ENCODE assay signal across 30 cellular contexts in the genomic region with DNA sequence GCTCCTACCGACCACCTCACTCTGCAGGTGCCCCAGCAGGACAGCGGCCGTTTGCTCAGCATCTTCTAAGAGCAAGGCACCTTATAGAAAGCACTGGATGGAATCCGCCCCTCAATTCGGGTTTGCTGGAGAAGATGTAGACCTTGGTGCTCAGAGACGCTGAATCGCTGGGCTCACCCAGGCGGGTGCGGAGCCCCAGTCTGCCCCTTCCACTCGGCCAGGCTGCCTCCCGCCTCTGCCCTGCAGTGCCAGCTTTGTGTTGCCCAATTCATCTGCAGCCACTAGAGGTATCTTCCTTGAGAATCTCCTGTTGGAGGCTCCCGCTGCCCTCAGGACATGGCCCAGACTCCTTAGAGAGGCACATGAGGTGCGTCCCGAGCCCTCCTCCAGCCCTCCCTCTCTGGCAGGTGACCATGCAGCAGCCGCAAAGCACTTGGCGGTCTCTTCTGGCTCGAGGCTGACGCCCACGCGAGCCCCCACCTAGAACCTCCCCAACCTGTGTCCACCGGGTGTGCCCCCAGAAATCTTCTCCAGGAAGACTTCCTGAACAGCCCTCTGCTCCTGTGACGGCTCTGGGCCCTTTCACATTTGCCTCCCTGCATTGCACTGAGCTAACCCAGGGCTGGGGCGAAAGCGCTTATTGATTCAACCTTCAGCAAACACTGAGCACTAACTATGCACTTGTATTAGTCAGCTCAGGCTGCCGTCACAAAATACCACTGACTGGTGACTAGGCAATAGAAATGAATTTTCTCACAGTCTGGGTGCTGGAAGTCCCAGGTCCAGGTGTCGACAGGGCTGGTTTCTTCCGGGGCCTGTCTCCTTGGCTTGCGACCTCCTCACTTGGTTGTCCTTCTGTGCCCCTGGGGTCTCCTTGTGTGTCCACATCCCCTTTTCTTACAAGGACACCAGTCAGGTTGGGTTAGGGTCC.
DNase-seq lines count a peak whose midpoint lies in the region; ATAC-seq and TF ChIP-seq lines count a peak whose summit lies in the region.
"Had no signal": no experiment of that assay in that cellular context is flagged by ENCODE, and none has a peak within 500 bp of the region (broad histone marks: within the 10 kb centered on the region; RNA-seq: fewer than 3 reads in every experiment).

No MANE protein-coding gene starts in this region.

- H2AK5ac ChIP-seq in neuronal stem cell (ENCODE audit: low read depth, low read length), result no peak overlapping the region

- H3K9ac ChIP-seq in neuronal stem cell (ENCODE audit: low read depth, low read length, poor library complexity), result peak overlapping the region; percentile 2
- H3K9ac ChIP-seq: KMS-11 had no signal

- H2BK5ac ChIP-seq in neuronal stem cell (ENCODE audit: low read length), result no peak overlapping the region

- no peak overlapping the region for H3K14ac ChIP-seq in neuronal stem cell (ENCODE audit: low read length)

- no peak overlapping the region for H4K91ac ChIP-seq in neuronal stem cell (ENCODE audit: low read depth, low read length, poor library complexity)

- no peak overlapping the region for H2BK12ac ChIP-seq in neuronal stem cell (ENCODE audit: low read length)

- no peaks in the 10 kb centered on the region for H3K9me3 Mint-ChIP-seq in Calu3 (ENCODE audit: low read depth, unreplicated experiment)
- H3K9me3 Mint-ChIP-seq: central memory CD8-positive, alpha-beta T cell had no signal

- H3K79me1 ChIP-seq in neuronal stem cell (ENCODE audit: low read depth, low read length), result no peaks in the 10 kb centered on the region

- no peak overlapping the region for H3K4me3 Mint-ChIP-seq in Calu3 (ENCODE audit: low read depth, unreplicated experiment)
- H3K4me3 Mint-ChIP-seq: activated CD8-positive, alpha-beta T cell treated with anti-CD3 and anti-CD28 coated beads, Interleukin-2, amount 10 ng/mL, durations not matched to agents 7 days and 5 days; activated naive CD8-positive, alpha-beta T cell; CD4-positive, alpha-beta memory T cell; central memory CD8-positive, alpha-beta T cell; T-helper 17 cell had no signal

- DNase-seq in Calu3, result peak; percentile 77
- DNase-seq in astrocyte of the hippocampus (ENCODE audit: low read depth, low spot score), result peak; percentile 45
- peak; percentile 35 for DNase-seq in iris pigment epithelial cell (ENCODE audit: low read depth)
- no peak for DNase-seq in neuronal stem cell (ENCODE audit: low spot score)
- no peak for DNase-seq in sciatic nerve (ENCODE audit: low spot score)
- no peak for DNase-seq in epidermal melanocyte (ENCODE audit: insufficient read length, low spot score)
- no peak for DNase-seq in hippocampal formation (lab: John Stamatoyannopoulos, UW)
- DNase-seq: activated CD4-positive, alpha-beta T cell treated with anti-CD3 and anti-CD28 coated beads for 1 hour; activated CD8-positive, alpha-beta T cell treated with anti-CD3 and anti-CD28 coated beads, Interleukin-2, amount 10 ng/mL, durations not matched to agents 7 days and 5 days; activated effector memory CD4-positive, alpha-beta T cell treated with Interleukin-2 at 50 U/mL for 16 hours; activated T-cell treated with anti-CD3 and anti-CD28 coated beads for 4 hours; AML-193; anterior cingulate cortex; CD4-positive, alpha-beta memory T cell; dermis blood vessel endothelial cell; DMS 273 treated with DMSO at 0.1 percent for 48 hours; glutamatergic neuron; mesenchymal stem cell; NCI-H146; NCI-H2107; NCI-H446; NCI-H82; stimulated activated naive CD4-positive, alpha-beta T cell; T-helper 17 cell; uterus had no signal

- no peak overlapping the region for H3K23ac ChIP-seq in neuronal stem cell (ENCODE audit: low read depth, low read length, poor library complexity)

- H3K27ac Mint-ChIP-seq in Calu3 (ENCODE audit: unreplicated experiment), result peak overlapping the region; percentile 97
- H3K27ac Mint-ChIP-seq: activated CD8-positive, alpha-beta T cell treated with anti-CD3 and anti-CD28 coated beads, Interleukin-2, amount 10 ng/mL, durations not matched to agents 7 days and 5 days; activated naive CD8-positive, alpha-beta T cell; T-helper 17 cell had no signal

- no peaks in the 10 kb centered on the region for H3K27me3 ChIP-seq in neuronal stem cell (ENCODE audit: control insufficient read depth in 3 of 3, insufficient read depth in 3 of 3, low read depth in 1 of 3, low read length in 3 of 3)
- H3K27me3 ChIP-seq: uterus had no signal

- H3K4me1 Mint-ChIP-seq in Calu3 (ENCODE audit: low read depth, unreplicated experiment), result peaks cover 30% of the 10 kb centered on the region

- no peak overlapping the region for H3K4me3 ChIP-seq in neuronal stem cell (ENCODE audit: low read length in 2 of 2)
- H3K4me3 ChIP-seq: uterus had no signal

- no peak overlapping the region for H3K18ac ChIP-seq in neuronal stem cell (ENCODE audit: low read length)

- intact Hi-C loops in Calu3 (cut with micrococcal nuclease; ENCODE audit: unreplicated experiment), result loop anchor here (10.0 kb wide), 1 partner anchor 285 kb away; no protein-coding TSS in a partner anchor
- intact Hi-C loops in sciatic nerve (cut with DNase I), result no loop called here

- H3K4ac ChIP-seq in neuronal stem cell (ENCODE audit: low read length), result no peak overlapping the region

- BruUV-seq in Calu3 (replicated peaks; lab: Mats Ljungman, UMichigan), result no TSS peak

- H3K36me3 ChIP-seq in neuronal stem cell (replicated peaks in 1 of 2; ENCODE audit: control insufficient read depth in 2 of 2, insufficient read depth in 2 of 2, low read length in 2 of 2), result peaks cover 6 to 50% of the 10 kb centered on the region in 2 donors
- H3K36me3 ChIP-seq: uterus had no signal

- no peak overlapping the region for H4K8ac ChIP-seq in neuronal stem cell (ENCODE audit: low read depth, low read length)

- peaks cover 46% of the 10 kb centered on the region for H3K36me3 Mint-ChIP-seq in Calu3 (ENCODE audit: insufficient read depth, unreplicated experiment)

- ATAC-seq in GM18861 (IDR thresholded peaks at IDR 0.05; ENCODE audit: unreplicated experiment) (no peak), sciatic nerve (no peak)
- ATAC-seq: activated CD8-positive, alpha-beta T cell treated with anti-CD3 and anti-CD28 coated beads, Interleukin-2, amount 10 ng/mL, durations not matched to agents 7 days and 5 days; SK-N-SH treated with all-trans-retinoic acid at 6 μM for 48 hours; T-helper 17 cell had no signal

- peaks cover 4 to 7% of the 10 kb centered on the region in 2 donors for H3K9me3 ChIP-seq in neuronal stem cell (replicated peaks in 1 of 2; ENCODE audit: control insufficient read depth in 2 of 2, insufficient read depth in 1 of 2, low read depth in 1 of 2, low read length in 2 of 2)
- H3K9me3 ChIP-seq: uterus had no signal

- H2BK15ac ChIP-seq in neuronal stem cell (ENCODE audit: low read length), result no peak overlapping the region

- H3K27me3 Mint-ChIP-seq in Calu3 (ENCODE audit: unreplicated experiment), result no peaks in the 10 kb centered on the region

- WGBS in neuronal stem cell (ENCODE audit: extremely low coverage in 2 of 2, insufficient read length in 2 of 2, insufficient replicate concordance in 1 of 2), 2 donors, result no CpG with 5 or more reads among the region's 28 CpGs

- CTCF ChIA-PET in Calu3 (lab: Charles Lee), result interaction anchor here (0.7 to 1.4 kb wide), 4 partner anchors 52 to 117 kb away, joined by 3 read pairs; no protein-coding TSS in a partner anchor

- no peak overlapping the region for H2BK120ac ChIP-seq in neuronal stem cell (ENCODE audit: low read depth, low read length)

- no peak overlapping the region for H2AFZ ChIP-seq in neuronal stem cell (ENCODE audit: low read length)

- H3K4me1 ChIP-seq in neuronal stem cell (ENCODE audit: control insufficient read depth in 2 of 2, insufficient read depth in 1 of 2, low read depth in 1 of 2, low read length in 2 of 2), result peaks cover 6% of the 10 kb centered on the region in 2 donors
- H3K4me1 ChIP-seq: uterus had no signal

- H3K27ac ChIP-seq in neuronal stem cell (replicated peaks; ENCODE audit: low read length), result no peak overlapping the region
- H3K27ac ChIP-seq: KMS-11, uterus had no signal

- TF ChIP-seq CTCF in Calu3 (IDR thresholded peaks at IDR 0.05; ENCODE audit: unreplicated experiment), result no peak

- H3K4me2 ChIP-seq in neuronal stem cell (ENCODE audit: insufficient read depth, low read length, poor library complexity, severe bottlenecking), result no peak overlapping the region
- H3K4me2 ChIP-seq: KMS-11 had no signal

Comparison
In these comparisons a context has a peak if more than half of its experiments do, and no peak if none do; other contexts are left out.
1. DNase-seq: peak in Calu3 (single experiment), astrocyte of the hippocampus (single experiment) and iris pigment epithelial cell (single experiment); none in neuronal stem cell (single experiment), sciatic nerve (single experiment), epidermal melanocyte (single experiment) and hippocampal formation (0 of 2).